Comparison of ENCODE assay signal across 15 cellular contexts in the genomic region with DNA sequence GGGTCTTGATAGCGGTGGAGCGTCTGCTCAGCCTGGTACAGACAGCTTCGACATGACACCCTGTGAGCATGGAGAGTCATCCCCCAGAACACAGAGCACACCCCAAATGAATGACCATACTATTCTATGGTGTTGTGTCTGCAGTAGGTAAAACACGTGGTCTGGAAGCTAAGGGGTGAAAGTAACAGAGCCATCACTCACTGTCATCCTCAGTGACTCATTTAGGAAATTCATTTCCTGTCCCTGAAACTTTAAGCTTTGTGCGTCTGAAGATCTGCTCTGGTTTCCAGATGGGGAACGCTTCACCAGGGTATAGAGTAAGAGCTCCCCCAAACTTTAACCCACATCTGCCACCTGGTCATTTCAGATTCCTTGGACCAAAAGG.
A peak's percentile ranks its signal among the peaks of the same experiment; 100 is the strongest.
DNase-seq lines count a peak whose midpoint lies in the region; ATAC-seq and TF ChIP-seq lines count a peak whose summit lies in the region.
"Had no signal": no experiment of that assay in that cellular context is flagged by ENCODE, and none has a peak within 500 bp of the region (broad histone marks: within the 10 kb centered on the region; RNA-seq: fewer than 3 reads in every experiment).

No MANE protein-coding gene starts in this region.

- no peaks in the 10 kb centered on the region for H4K20me1 ChIP-seq in SK-N-SH (ENCODE audit: insufficient read depth)

- no peak overlapping the region for H2AFZ ChIP-seq in SK-N-SH (ENCODE audit: low read depth)

- no peak overlapping the region for H3K4me3 Mint-ChIP-seq in activated CD8-positive, alpha-beta T cell treated with anti-CD3 and anti-CD28 coated beads for 36 hours

- no peaks in the 10 kb centered on the region for H3K79me2 ChIP-seq in SK-N-SH (ENCODE audit: insufficient read depth)

- no peaks in the 10 kb centered on the region for H3K36me3 ChIP-seq in SK-N-SH (replicated peaks in 1 of 2; ENCODE audit: control insufficient read depth in 1 of 2, insufficient read depth in 2 of 2, low read length in 1 of 2)
- H3K36me3 ChIP-seq: ovary, WERI-Rb-1 had no signal

- POLR2A ChIA-PET in SK-N-SH (lab: Yijun Ruan, JAX): no interaction called here
- POLR2A ChIA-PET in activated CD8-positive, alpha-beta T cell treated with anti-CD3 and anti-CD28 coated beads for 36 hours (lab: Charles Lee): interaction anchor here (1.1 kb wide), 1 partner anchor 23 kb away, joined by 6 read pairs; no protein-coding TSS in a partner anchor

- H3K27ac Mint-ChIP-seq in activated CD8-positive, alpha-beta T cell treated with anti-CD3 and anti-CD28 coated beads for 36 hours: peak overlapping the region; percentile 69

- CTCF ChIA-PET in SK-N-SH (lab: Yijun Ruan, JAX): interaction anchor here (1.4 kb wide), 2 partner anchors 8 to 10 kb away, joined by 3 read pairs; no protein-coding TSS in a partner anchor
- CTCF ChIA-PET in activated CD8-positive, alpha-beta T cell treated with anti-CD3 and anti-CD28 coated beads for 36 hours (lab: Charles Lee): interaction anchor here (0.9 to 1.2 kb wide), 2 partner anchors 266 to 347 kb away, joined by 3 to 4 read pairs; no protein-coding TSS in a partner anchor

- TF ChIP-seq RAD21 in SK-N-SH (IDR thresholded peaks at IDR 0.05; ENCODE audit: low read length): no peak

- no peaks in the 10 kb centered on the region for H3K27me3 ChIP-seq in SK-N-SH (ENCODE audit: insufficient read depth)
- H3K27me3 ChIP-seq: ovary had no signal

- no peak overlapping the region for H3K4me3 ChIP-seq in SK-N-SH (ENCODE audit: low read depth in 2 of 2, low read length in 1 of 2)
- H3K4me3 ChIP-seq: A549, ovary had no signal

- TF ChIP-seq CTCF in SK-N-SH (IDR thresholded peaks at IDR 0.05): no peak
- TF ChIP-seq CTCF in activated CD8-positive, alpha-beta T cell treated with anti-CD3 and anti-CD28 coated beads for 36 hours (IDR thresholded peaks at IDR 0.05): no peak

- ATAC-seq in SK-N-SH treated with all-trans-retinoic acid at 6 μM for 48 hours: no peak; the same call in 1 of the 3 replicates
- ATAC-seq in activated CD8-positive, alpha-beta T cell treated with anti-CD3 and anti-CD28 coated beads for 36 hours: peak; percentile 92
- ATAC-seq: A549, left lobe of liver had no signal

- H3K9me3 Mint-ChIP-seq in activated CD8-positive, alpha-beta T cell treated with anti-CD3 and anti-CD28 coated beads for 36 hours: peaks cover 5% of the 10 kb centered on the region

- WGBS in SK-N-SH (ENCODE audit: low lambda C conversion rate): 48% methylated on average over 6 of the region's 6 CpGs

- H3F3A ChIP-seq in SK-N-SH (replicated peaks; ENCODE audit: insufficient read depth): no peaks in the 10 kb centered on the region

- no peak for DNase-seq in SK-N-SH
- DNase-seq in HT1080 (ENCODE audit: low read depth): peak; percentile 65
- DNase-seq in activated CD8-positive, alpha-beta T cell treated with anti-CD3 and anti-CD28 coated beads for 36 hours: peak; percentile 33
- DNase-seq in iris pigment epithelial cell (ENCODE audit: low read depth): peak; percentile 11
- no peak for DNase-seq in NCI-H2227 treated with DMSO at 0.1 percent for 48 hours (lab: John Stamatoyannopoulos, UW)
- no peak for DNase-seq in NCI-H510A treated with DMSO at 0.1 percent for 48 hours (lab: John Stamatoyannopoulos, UW)
- DNase-seq in cortex of kidney (lab: John Stamatoyannopoulos, UW): no peak
- DNase-seq: GDM1; NCI-H1105 treated with DMSO at 0.1 percent for 48 hours; ovary; stimulated activated CD4-positive, alpha-beta T cell treated with anti-CD3 and anti-CD28 coated beads, Interleukin-4, amount 100 ng/mL, for 24 hours; WERI-Rb-1 had no signal

- no peak for TF ChIP-seq EP300 in SK-N-SH (IDR thresholded peaks at IDR 0.05; ENCODE audit: borderline replicate concordance in 1 of 2, low read depth in 1 of 2, low read length in 1 of 2)

- no peak overlapping the region for H3K9ac ChIP-seq in SK-N-SH

- no peaks in the 10 kb centered on the region for H3K9me3 ChIP-seq in SK-N-SH
- H3K9me3 ChIP-seq: ovary had no signal

- no peaks in the 10 kb centered on the region for H3K36me3 Mint-ChIP-seq in activated CD8-positive, alpha-beta T cell treated with anti-CD3 and anti-CD28 coated beads for 36 hours (ENCODE audit: low read depth)

- H3K4me1 Mint-ChIP-seq in activated CD8-positive, alpha-beta T cell treated with anti-CD3 and anti-CD28 coated beads for 36 hours (ENCODE audit: low read depth): peaks cover 19% of the 10 kb centered on the region

- intact Hi-C loops in activated CD8-positive, alpha-beta T cell treated with anti-CD3 and anti-CD28 coated beads for 36 hours (cut with micrococcal nuclease): loop anchor here (1.0 kb wide), 1 partner anchor 23 kb away; no protein-coding TSS in a partner anchor

- H3K27me3 Mint-ChIP-seq in activated CD8-positive, alpha-beta T cell treated with anti-CD3 and anti-CD28 coated beads for 36 hours: peaks cover 3% of the 10 kb centered on the region

- H3K27ac ChIP-seq in SK-N-SH (ENCODE audit: low read depth in 2 of 2, low read length in 1 of 2): no peak overlapping the region
- H3K27ac ChIP-seq: A549, ovary, WERI-Rb-1 had no signal

- peaks cover 0 to 4% of the 10 kb centered on the region in 2 experiments; a peak in 1 of 4 replicates for H3K4me1 ChIP-seq in SK-N-SH (ENCODE audit: control insufficient read depth in 1 of 2, insufficient read depth in 2 of 2, low read depth in 1 of 2, low read length in 1 of 2)
- H3K4me1 ChIP-seq: A549 had no signal

- H3K4me2 ChIP-seq in SK-N-SH: no peak overlapping the region
- H3K4me2 ChIP-seq: A549 had no signal

- no peaks in the 10 kb centered on the region for H3K9me2 ChIP-seq in SK-N-SH

TF ChIP-seq in SK-N-SH, 30 proteins besides CTCF, POLR2A, EP300 and RAD21 (continues in another document):
- no peak for TF ChIP-seq POLR2AphosphoS5 (IDR thresholded peaks at IDR 0.05; ENCODE audit: low read depth, low read length)
- no peak for TF ChIP-seq SMC3 (IDR thresholded peaks at IDR 0.05; ENCODE audit: low read depth, low read length)
- TF ChIP-seq TCF12 (IDR thresholded peaks at IDR 0.05): no peak
- TF ChIP-seq, protein P1, sequence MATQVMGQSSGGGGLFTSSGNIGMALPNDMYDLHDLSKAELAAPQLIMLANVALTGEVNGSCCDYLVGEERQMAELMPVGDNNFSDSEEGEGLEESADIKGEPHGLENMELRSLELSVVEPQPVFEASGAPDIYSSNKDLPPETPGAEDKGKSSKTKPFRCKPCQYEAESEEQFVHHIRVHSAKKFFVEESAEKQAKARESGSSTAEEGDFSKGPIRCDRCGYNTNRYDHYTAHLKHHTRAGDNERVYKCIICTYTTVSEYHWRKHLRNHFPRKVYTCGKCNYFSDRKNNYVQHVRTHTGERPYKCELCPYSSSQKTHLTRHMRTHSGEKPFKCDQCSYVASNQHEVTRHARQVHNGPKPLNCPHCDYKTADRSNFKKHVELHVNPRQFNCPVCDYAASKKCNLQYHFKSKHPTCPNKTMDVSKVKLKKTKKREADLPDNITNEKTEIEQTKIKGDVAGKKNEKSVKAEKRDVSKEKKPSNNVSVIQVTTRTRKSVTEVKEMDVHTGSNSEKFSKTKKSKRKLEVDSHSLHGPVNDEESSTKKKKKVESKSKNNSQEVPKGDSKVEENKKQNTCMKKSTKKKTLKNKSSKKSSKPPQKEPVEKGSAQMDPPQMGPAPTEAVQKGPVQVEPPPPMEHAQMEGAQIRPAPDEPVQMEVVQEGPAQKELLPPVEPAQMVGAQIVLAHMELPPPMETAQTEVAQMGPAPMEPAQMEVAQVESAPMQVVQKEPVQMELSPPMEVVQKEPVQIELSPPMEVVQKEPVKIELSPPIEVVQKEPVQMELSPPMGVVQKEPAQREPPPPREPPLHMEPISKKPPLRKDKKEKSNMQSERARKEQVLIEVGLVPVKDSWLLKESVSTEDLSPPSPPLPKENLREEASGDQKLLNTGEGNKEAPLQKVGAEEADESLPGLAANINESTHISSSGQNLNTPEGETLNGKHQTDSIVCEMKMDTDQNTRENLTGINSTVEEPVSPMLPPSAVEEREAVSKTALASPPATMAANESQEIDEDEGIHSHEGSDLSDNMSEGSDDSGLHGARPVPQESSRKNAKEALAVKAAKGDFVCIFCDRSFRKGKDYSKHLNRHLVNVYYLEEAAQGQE (IDR thresholded peaks at IDR 0.05; ENCODE audit: low read depth, low read length): no peak

TF ChIP-seq in SK-N-SH treated with all-trans-retinoic acid at 6 μM for 48 hours, 23 proteins besides CTCF, POLR2A, EP300 and RAD21 (continues in another document):
- no peak for TF ChIP-seq PPARA (CRISPR knock-in tag; IDR thresholded peaks at IDR 0.05; ENCODE audit: borderline replicate concordance)
- TF ChIP-seq ZFP30 (CRISPR knock-in tag; IDR thresholded peaks at IDR 0.05): no peak
- TF ChIP-seq, protein P2, sequence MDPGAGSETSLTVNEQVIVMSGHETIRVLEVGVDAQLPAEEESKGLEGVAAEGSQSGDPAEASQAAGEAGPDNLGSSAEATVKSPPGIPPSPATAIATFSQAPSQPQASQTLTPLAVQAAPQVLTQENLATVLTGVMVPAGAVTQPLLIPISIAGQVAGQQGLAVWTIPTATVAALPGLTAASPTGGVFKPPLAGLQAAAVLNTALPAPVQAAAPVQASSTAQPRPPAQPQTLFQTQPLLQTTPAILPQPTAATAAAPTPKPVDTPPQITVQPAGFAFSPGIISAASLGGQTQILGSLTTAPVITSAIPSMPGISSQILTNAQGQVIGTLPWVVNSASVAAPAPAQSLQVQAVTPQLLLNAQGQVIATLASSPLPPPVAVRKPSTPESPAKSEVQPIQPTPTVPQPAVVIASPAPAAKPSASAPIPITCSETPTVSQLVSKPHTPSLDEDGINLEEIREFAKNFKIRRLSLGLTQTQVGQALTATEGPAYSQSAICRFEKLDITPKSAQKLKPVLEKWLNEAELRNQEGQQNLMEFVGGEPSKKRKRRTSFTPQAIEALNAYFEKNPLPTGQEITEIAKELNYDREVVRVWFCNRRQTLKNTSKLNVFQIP (CRISPR knock-in tag; IDR thresholded peaks at IDR 0.05; ENCODE audit: borderline replicate concordance, low read depth): no peak
- TF ChIP-seq TCF4 (CRISPR knock-in tag; IDR thresholded peaks at IDR 0.05; ENCODE audit: borderline replicate concordance): no peak
- TF ChIP-seq, protein P3, sequence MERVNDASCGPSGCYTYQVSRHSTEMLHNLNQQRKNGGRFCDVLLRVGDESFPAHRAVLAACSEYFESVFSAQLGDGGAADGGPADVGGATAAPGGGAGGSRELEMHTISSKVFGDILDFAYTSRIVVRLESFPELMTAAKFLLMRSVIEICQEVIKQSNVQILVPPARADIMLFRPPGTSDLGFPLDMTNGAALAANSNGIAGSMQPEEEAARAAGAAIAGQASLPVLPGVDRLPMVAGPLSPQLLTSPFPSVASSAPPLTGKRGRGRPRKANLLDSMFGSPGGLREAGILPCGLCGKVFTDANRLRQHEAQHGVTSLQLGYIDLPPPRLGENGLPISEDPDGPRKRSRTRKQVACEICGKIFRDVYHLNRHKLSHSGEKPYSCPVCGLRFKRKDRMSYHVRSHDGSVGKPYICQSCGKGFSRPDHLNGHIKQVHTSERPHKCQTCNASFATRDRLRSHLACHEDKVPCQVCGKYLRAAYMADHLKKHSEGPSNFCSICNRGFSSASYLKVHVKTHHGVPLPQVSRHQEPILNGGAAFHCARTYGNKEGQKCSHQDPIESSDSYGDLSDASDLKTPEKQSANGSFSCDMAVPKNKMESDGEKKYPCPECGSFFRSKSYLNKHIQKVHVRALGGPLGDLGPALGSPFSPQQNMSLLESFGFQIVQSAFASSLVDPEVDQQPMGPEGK (CRISPR knock-in tag; IDR thresholded peaks at IDR 0.05; ENCODE audit: borderline replicate concordance): no peak

Comparison
In these comparisons a context has a peak if more than half of its experiments do, and no peak if none do; other contexts are left out.
1. DNase-seq: peak in HT1080 (single experiment), activated CD8-positive, alpha-beta T cell treated with anti-CD3 and anti-CD28 coated beads for 36 hours (single experiment) and iris pigment epithelial cell (single experiment); none in SK-N-SH (single experiment), NCI-H2227 treated with DMSO at 0.1 percent for 48 hours (single experiment), NCI-H510A treated with DMSO at 0.1 percent for 48 hours (single experiment) and cortex of kidney (single experiment).